ENCODE assay signal across 5 cellular contexts in the genomic region with DNA sequence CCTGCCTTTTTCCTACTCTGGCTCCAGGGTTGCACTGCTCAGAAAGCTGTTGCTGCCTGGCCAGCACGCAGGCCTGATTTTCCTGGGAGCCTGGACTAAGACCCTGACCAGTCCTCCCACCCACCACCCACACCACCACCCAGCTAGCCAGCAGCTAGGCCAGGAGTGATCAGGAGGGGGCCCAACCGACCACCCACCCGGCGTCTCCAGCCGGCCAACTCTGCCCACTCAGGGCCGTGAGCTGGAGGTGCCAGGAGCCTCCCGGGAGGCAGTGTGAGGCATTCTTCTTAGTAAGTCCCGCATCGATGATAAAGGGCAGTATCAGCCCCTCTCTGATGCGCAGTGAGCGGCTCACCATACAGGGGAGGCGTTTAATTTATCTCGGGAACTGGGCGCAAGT. TPM values are rescaled to one million over a fixed set of nuclear protein-coding genes. Genes with fewer than 3 reads are reported as not detected.
"Had no signal": no experiment of that assay in that cellular context is flagged by ENCODE, and none has a peak within 500 bp of the region (broad histone marks: within the 10 kb centered on the region; RNA-seq: fewer than 3 reads in every experiment).

No MANE protein-coding gene starts in this region.

RNA-seq across cellular contexts. Expression of a gene that starts 8.7 kb away (rescaled TPM):
- total RNA-seq: hepatocyte, left lobe of liver, left ventricle myocardium inferior, liver, mononuclear cell had no signal
- polyA plus RNA-seq: hepatocyte, liver had no signal
